ENCODE assay signal across 2 cellular contexts in the genomic region with DNA sequence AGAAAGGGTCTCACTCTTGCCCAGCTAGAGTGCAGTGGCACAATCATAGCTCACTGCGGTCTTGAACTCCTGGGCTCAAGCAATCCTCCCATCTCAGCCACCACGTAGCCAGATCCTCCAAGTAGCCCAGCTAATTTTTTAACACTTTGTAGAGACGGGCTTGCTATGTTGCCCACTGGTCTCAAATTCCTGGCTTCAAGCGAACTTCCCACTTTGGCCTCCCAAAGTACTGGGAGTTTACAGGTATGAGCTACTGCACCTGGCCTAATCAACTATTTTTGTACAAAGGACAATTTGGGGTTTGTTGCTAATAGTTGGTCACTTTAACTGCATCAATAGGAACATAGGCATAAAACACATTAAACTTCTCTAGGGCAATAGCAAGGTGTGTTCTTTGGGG.
TF ChIP-seq lines count a peak whose summit lies in the region.

No MANE protein-coding gene starts in this region.

TF ChIP-seq in IMR-90, 13 proteins besides CTCF, POLR2A, EP300 and RAD21:
- no peak for TF ChIP-seq SMC3 (IDR thresholded peaks at IDR 0.05; ENCODE audit: low read depth, low read length)
- no peak for TF ChIP-seq NFE2L2 (IDR thresholded peaks at IDR 0.05; ENCODE audit: low read depth, low read length)
- TF ChIP-seq MXI1 (IDR thresholded peaks at IDR 0.05; ENCODE audit: borderline replicate concordance, low read depth, low read length): no peak
- no peak for TF ChIP-seq CHD1 (IDR thresholded peaks at IDR 0.05; ENCODE audit: low read depth, low read length)
- TF ChIP-seq BHLHE40 (IDR thresholded peaks at IDR 0.05; ENCODE audit: low read depth, low read length): no peak
- TF ChIP-seq, protein P1, sequence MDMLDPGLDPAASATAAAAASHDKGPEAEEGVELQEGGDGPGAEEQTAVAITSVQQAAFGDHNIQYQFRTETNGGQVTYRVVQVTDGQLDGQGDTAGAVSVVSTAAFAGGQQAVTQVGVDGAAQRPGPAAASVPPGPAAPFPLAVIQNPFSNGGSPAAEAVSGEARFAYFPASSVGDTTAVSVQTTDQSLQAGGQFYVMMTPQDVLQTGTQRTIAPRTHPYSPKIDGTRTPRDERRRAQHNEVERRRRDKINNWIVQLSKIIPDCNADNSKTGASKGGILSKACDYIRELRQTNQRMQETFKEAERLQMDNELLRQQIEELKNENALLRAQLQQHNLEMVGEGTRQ (IDR thresholded peaks at IDR 0.05; ENCODE audit: low read depth, low read length): no peak
- no peak for TF ChIP-seq RFX5 (IDR thresholded peaks at IDR 0.05; ENCODE audit: low read depth, low read length)
- TF ChIP-seq MAFK (IDR thresholded peaks at IDR 0.05; ENCODE audit: low read depth, low read length): no peak
- TF ChIP-seq CEBPB (IDR thresholded peaks at IDR 0.05; ENCODE audit: low read depth, low read length): no peak
- TF ChIP-seq, protein P2, sequence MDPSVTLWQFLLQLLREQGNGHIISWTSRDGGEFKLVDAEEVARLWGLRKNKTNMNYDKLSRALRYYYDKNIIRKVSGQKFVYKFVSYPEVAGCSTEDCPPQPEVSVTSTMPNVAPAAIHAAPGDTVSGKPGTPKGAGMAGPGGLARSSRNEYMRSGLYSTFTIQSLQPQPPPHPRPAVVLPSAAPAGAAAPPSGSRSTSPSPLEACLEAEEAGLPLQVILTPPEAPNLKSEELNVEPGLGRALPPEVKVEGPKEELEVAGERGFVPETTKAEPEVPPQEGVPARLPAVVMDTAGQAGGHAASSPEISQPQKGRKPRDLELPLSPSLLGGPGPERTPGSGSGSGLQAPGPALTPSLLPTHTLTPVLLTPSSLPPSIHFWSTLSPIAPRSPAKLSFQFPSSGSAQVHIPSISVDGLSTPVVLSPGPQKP (IDR thresholded peaks at IDR 0.05; ENCODE audit: borderline replicate concordance, low read depth, low read length): no peak

TF ChIP-seq in HEK293T, 16 proteins besides CTCF, POLR2A, EP300 and RAD21:
- TF ChIP-seq L3MBTL2 (conservative IDR thresholded peaks at IDR 0.05) (no peak), ZNF384 (IDR thresholded peaks at IDR 0.05) (no peak), SUZ12 (IDR thresholded peaks at IDR 0.05) (no peak), FOXK2 (IDR thresholded peaks at IDR 0.05) (no peak), FOXM1 (IDR thresholded peaks at IDR 0.05; ENCODE audit: borderline replicate concordance) (no peak), ELF4 (IDR thresholded peaks at IDR 0.05) (no peak), FOXA1 (IDR thresholded peaks at IDR 0.05) (no peak), NFRKB (IDR thresholded peaks at IDR 0.05) (no peak), SP1 (IDR thresholded peaks at IDR 0.05) (no peak), BHLHE40 (IDR thresholded peaks at IDR 0.05; ENCODE audit: borderline replicate concordance) (no peak), LEF1 (IDR thresholded peaks at IDR 0.05; ENCODE audit: borderline replicate concordance) (no peak), CTBP1 (IDR thresholded peaks at IDR 0.05; ENCODE audit: borderline replicate concordance) (no peak), TARDBP (IDR thresholded peaks at IDR 0.05) (no peak), ARNT (IDR thresholded peaks at IDR 0.05) (no peak), HDGF (IDR thresholded peaks at IDR 0.05; ENCODE audit: borderline replicate concordance) (no peak)
- TF ChIP-seq, protein P3, sequence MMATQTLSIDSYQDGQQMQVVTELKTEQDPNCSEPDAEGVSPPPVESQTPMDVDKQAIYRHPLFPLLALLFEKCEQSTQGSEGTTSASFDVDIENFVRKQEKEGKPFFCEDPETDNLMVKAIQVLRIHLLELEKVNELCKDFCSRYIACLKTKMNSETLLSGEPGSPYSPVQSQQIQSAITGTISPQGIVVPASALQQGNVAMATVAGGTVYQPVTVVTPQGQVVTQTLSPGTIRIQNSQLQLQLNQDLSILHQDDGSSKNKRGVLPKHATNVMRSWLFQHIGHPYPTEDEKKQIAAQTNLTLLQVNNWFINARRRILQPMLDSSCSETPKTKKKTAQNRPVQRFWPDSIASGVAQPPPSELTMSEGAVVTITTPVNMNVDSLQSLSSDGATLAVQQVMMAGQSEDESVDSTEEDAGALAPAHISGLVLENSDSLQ (IDR thresholded peaks at IDR 0.05): no peak
TF ChIP-seq in HEK293T: peak in this region for 0.
